ENCODE assay signal across 25 cellular contexts in genomic region chrX:29965634-29966033, GRCh38.
DNase-seq lines count a peak whose midpoint lies in the region; ATAC-seq, FAIRE-seq and TF ChIP-seq lines count a peak whose summit lies in the region.
"Had no signal": no experiment of that assay in that cellular context is flagged by ENCODE, and none has a peak within 500 bp of the region (broad histone marks: within the 10 kb centered on the region; RNA-seq: fewer than 3 reads in every experiment).

No MANE protein-coding gene starts in this region.

- H3K9ac ChIP-seq in kidney (ENCODE audit: low read length in 2 of 2): no peak overlapping the region
- no peak overlapping the region for H3K9ac ChIP-seq in trophoblast cell (ENCODE audit: low read length)
- H3K9ac ChIP-seq: BLaER1 treated with 17β-estradiol and CSF1 and Interleukin-3, amounts not matched to agents 10 nM and 100 nM; GM23248 had no signal

- H3K4ac ChIP-seq in trophoblast cell (ENCODE audit: low read depth, low read length): no peak overlapping the region

- H3K4me2 ChIP-seq in trophoblast cell (ENCODE audit: low read length): no peak overlapping the region
- H3K4me2 ChIP-seq: A549; BLaER1 treated with 17β-estradiol and CSF1 and Interleukin-3, amounts not matched to agents 10 nM and 100 nM had no signal

- H3K4me1 ChIP-seq in kidney (ENCODE audit: control insufficient read depth in 1 of 2, insufficient read depth in 1 of 2, low read depth in 1 of 2, low read length in 2 of 2) (no peaks in the 10 kb centered on the region), trophoblast cell (ENCODE audit: control insufficient read depth in 1 of 2, insufficient read depth in 2 of 2, low read length in 2 of 2) (no peaks in the 10 kb centered on the region), aorta (ENCODE audit: control insufficient read depth in 1 of 2, insufficient read depth in 2 of 2, low read length in 2 of 2) (no peaks in the 10 kb centered on the region)
- H3K4me1 ChIP-seq: A549; BE2C; BLaER1 treated with 17β-estradiol and CSF1 and Interleukin-3, amounts not matched to agents 10 nM and 100 nM had no signal

- H2AFZ ChIP-seq in trophoblast cell (ENCODE audit: insufficient read depth, low read length, poor library complexity): no peak overlapping the region
- H2AFZ ChIP-seq: GM23248 had no signal

- H3K14ac ChIP-seq in trophoblast cell (ENCODE audit: low read length): no peak overlapping the region

- H2BK120ac ChIP-seq in trophoblast cell (ENCODE audit: insufficient read depth, low read length, poor library complexity): no peak overlapping the region

- no peaks in the 10 kb centered on the region for H3K79me2 ChIP-seq in trophoblast cell (ENCODE audit: control insufficient read depth, insufficient read depth, low read length, poor library complexity)

- H3K9me3 ChIP-seq in kidney (ENCODE audit: control insufficient read depth in 1 of 2, low read length in 2 of 2) (no peaks in the 10 kb centered on the region), trophoblast cell (ENCODE audit: insufficient read depth, low read depth, low read length) (no peaks in the 10 kb centered on the region), aorta (ENCODE audit: control insufficient read depth, low read length) (no peaks in the 10 kb centered on the region)
- H3K9me3 ChIP-seq: A549; BE2C; BLaER1 treated with 17β-estradiol and CSF1 and Interleukin-3, amounts not matched to agents 10 nM and 100 nM; HAP-1 had no signal

- H3K4me3 ChIP-seq in kidney (ENCODE audit: low read length in 2 of 2) (no peak overlapping the region), trophoblast cell (ENCODE audit: low read depth, low read length) (no peak overlapping the region), aorta (ENCODE audit: low read length in 2 of 2) (no peak overlapping the region)
- H3K4me3 ChIP-seq: A549; BLaER1 treated with 17β-estradiol and CSF1 and Interleukin-3, amounts not matched to agents 10 nM and 100 nM; GM12878; GM23248; HAP-1 had no signal

- no peak overlapping the region for H4K12ac ChIP-seq in trophoblast cell (ENCODE audit: low read depth, low read length)

- H3K27me3 ChIP-seq in trophoblast cell (ENCODE audit: insufficient read depth, low read length) (no peaks in the 10 kb centered on the region), aorta (ENCODE audit: control insufficient read depth in 1 of 2, insufficient read depth in 2 of 2, low read length in 1 of 2) (no peaks in the 10 kb centered on the region)
- H3K27me3 ChIP-seq: BE2C; BLaER1 treated with 17β-estradiol and CSF1 and Interleukin-3, amounts not matched to agents 10 nM and 100 nM had no signal

- intact Hi-C loops in kidney (cut with DNase I): no loop called here
- intact Hi-C loops in aorta (cut with DNase I): no loop called here

- ATAC-seq in HG03565 (IDR thresholded peaks at IDR 0.05; ENCODE audit: unreplicated experiment) (no peak), aorta (ENCODE audit: low FRiP score) (no peak)
- ATAC-seq: A549, GM12878 had no signal

- H3K79me1 ChIP-seq in trophoblast cell (ENCODE audit: low read length): no peaks in the 10 kb centered on the region

- H2BK5ac ChIP-seq in trophoblast cell (ENCODE audit: low read depth, low read length, poor library complexity): no peak overlapping the region

- no CpG with 5 or more reads among the region's 1 CpG for WGBS in trophoblast cell (ENCODE audit: extremely low coverage, insufficient coverage, insufficient read length)
- WGBS in aorta, 2 donors: 56 to 98% methylated on average over 1 of the region's 1 CpG

- DNase-seq in HTR-8/SVneo (ENCODE audit: insufficient read length, low spot score) (no peak), kidney (no peak), trophoblast cell (no peak), aorta (no peak), NCI-H2196 (lab: John Stamatoyannopoulos, UW; ENCODE audit: unreplicated experiment) (no peak)
- DNase-seq: 8988T; ACHN; AML-193; BE2C; CD4-positive, alpha-beta T cell; CD8-positive, alpha-beta memory T cell; DMS 273 treated with DMSO at 0.1 percent for 48 hours; DMS79; EL; GDM1; GM23248; HFFc6 had no signal

- H3K36me3 ChIP-seq in kidney (ENCODE audit: control insufficient read depth in 1 of 2, insufficient read depth in 2 of 2, low read length in 2 of 2): no peaks in the 10 kb centered on the region
- no peaks in the 10 kb centered on the region for H3K36me3 ChIP-seq in trophoblast cell (ENCODE audit: control insufficient read depth in 1 of 2, insufficient read depth in 2 of 2, low read length in 2 of 2)
- H3K36me3 ChIP-seq in aorta (ENCODE audit: control insufficient read depth in 1 of 2, insufficient read depth in 2 of 2, low read length in 1 of 2): no peaks in the 10 kb centered on the region
- H3K36me3 ChIP-seq: BE2C; BLaER1 treated with 17β-estradiol and CSF1 and Interleukin-3, amounts not matched to agents 10 nM and 100 nM; HAP-1 had no signal

- H4K91ac ChIP-seq in trophoblast cell (ENCODE audit: low read depth, low read length): no peak overlapping the region

- FAIRE-seq in HTR-8/SVneo (lab: Jason Lieb, UNC) (peak; percentile 28), colon (lab: Jason Lieb, UNC) (peak; percentile 75), kidney (lab: Jason Lieb, UNC) (peak; percentile 62)
- FAIRE-seq: D721Med, GM12878, H54 had no signal

- H4K8ac ChIP-seq in trophoblast cell (ENCODE audit: low read depth, low read length): no peak overlapping the region

- no peak overlapping the region for H2BK12ac ChIP-seq in trophoblast cell (ENCODE audit: low read length)

- H2AK5ac ChIP-seq in trophoblast cell (ENCODE audit: low read length): no peak overlapping the region

- no peak overlapping the region for H3K23ac ChIP-seq in trophoblast cell (ENCODE audit: low read length)

- TF ChIP-seq CTCF in kidney (IDR thresholded peaks at IDR 0.05; ENCODE audit: borderline replicate concordance, extremely low read depth, insufficient read depth): no peak

- H3K18ac ChIP-seq in trophoblast cell (ENCODE audit: low read length): no peak overlapping the region

- H3K27ac ChIP-seq in kidney (ENCODE audit: low read depth in 2 of 2, low read length in 2 of 2) (no peak overlapping the region), trophoblast cell (ENCODE audit: low read depth, low read length) (no peak overlapping the region), aorta (ENCODE audit: low read depth in 1 of 2, low read length in 2 of 2) (no peak overlapping the region)
- H3K27ac ChIP-seq: A549; BLaER1 treated with 17β-estradiol and CSF1 and Interleukin-3, amounts not matched to agents 10 nM and 100 nM; GM23248 had no signal
